Comparison of ENCODE assay signal across 8 cellular contexts in the genomic region with DNA sequence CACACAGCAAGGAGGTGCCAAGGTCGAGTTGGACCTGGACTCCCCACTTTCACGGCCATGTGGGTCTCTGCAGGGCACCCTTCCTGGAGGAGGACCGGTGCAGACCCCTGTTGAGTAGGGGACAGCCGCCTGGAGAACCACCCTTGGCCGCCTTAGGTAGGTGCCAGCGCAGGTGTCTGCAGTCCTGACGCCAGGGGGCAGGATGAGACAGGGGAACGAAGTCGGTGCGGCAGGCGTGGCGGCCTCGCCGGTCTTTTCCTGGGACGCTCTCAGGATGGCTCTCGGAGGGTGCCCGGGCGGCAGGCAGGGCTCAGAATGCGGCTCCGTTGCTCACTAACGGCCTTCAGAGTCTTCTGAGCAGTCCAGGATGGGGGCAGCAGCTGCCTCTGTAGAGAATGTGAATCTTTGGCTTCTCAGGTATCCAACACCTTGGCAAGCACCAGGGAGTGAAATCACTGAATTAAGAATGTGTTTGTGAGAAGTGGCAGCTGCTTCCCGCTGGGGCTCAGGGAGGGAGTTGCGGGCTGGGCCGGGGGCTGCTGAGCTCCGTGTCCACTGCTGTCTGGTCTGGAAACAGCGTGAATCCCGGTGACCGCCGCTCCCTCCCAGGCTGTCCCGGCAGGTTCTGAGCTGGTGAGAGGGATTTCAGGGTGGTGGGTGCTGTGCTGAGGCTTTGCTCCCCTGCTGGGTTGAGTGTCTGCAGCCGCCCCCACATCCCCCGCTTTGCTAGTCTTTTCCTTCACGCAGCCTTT. TPM values are rescaled to one million over a fixed set of nuclear protein-coding genes. Genes with fewer than 3 reads are reported as not detected.
DNase-seq lines count a peak whose midpoint lies in the region; ATAC-seq, FAIRE-seq and TF ChIP-seq lines count a peak whose summit lies in the region.

No MANE protein-coding gene starts in this region.

- intact Hi-C loops in kidney (cut with DNase I), result no loop called here

- ATAC-seq in WTC11, result peak; percentile 93

- peaks cover 5% of the 10 kb centered on the region; the same call in 1 of the 2 replicates for H3K9me3 ChIP-seq in AG04450 (ENCODE audit: control insufficient read depth, insufficient read depth, low read length)
- no peaks in the 10 kb centered on the region for H3K9me3 ChIP-seq in kidney (ENCODE audit: control insufficient read depth in 1 of 2, low read length in 2 of 2)

- no peaks in the 10 kb centered on the region for H3K36me3 ChIP-seq in bronchial epithelial cell (ENCODE audit: control insufficient read depth, insufficient read depth, low read length)
- no peaks in the 10 kb centered on the region for H3K36me3 ChIP-seq in kidney (ENCODE audit: control insufficient read depth in 1 of 2, insufficient read depth in 2 of 2, low read length in 2 of 2)

- peaks cover under 1% of the 10 kb centered on the region; the same call in 1 of the 2 replicates for H3K27me3 Mint-ChIP-seq in WTC11 (ENCODE audit: low read depth)

- no peaks in the 10 kb centered on the region for H3K4me1 Mint-ChIP-seq in WTC11

- H3K36me3 Mint-ChIP-seq in WTC11, result peaks cover 15% of the 10 kb centered on the region

- peak; percentile 63 for TF ChIP-seq CTCF in AG04450 (IDR thresholded peaks at IDR 0.05; ENCODE audit: low read depth, low read length)
- TF ChIP-seq CTCF in WTC11 (IDR thresholded peaks at IDR 0.05), result peak; percentile 67
- peak; percentile 95 for TF ChIP-seq CTCF in bronchial epithelial cell (IDR thresholded peaks at IDR 0.05; ENCODE audit: insufficient read depth, low read length, severe bottlenecking)
- peak; percentile 78 for TF ChIP-seq CTCF in kidney (IDR thresholded peaks at IDR 0.05; ENCODE audit: borderline replicate concordance, extremely low read depth, insufficient read depth)

- H3K4me3 ChIP-seq in AG04450 (ENCODE audit: low read depth, low read length), result no peak overlapping the region
- no peak overlapping the region for H3K4me3 ChIP-seq in bronchial epithelial cell (ENCODE audit: low read depth, low read length)
- no peak overlapping the region for H3K4me3 ChIP-seq in kidney (ENCODE audit: low read length in 2 of 2)

- H3K27ac ChIP-seq in AG04450 (ENCODE audit: low read depth, low read length), result no peak overlapping the region
- H3K27ac ChIP-seq in kidney (ENCODE audit: low read depth in 2 of 2, low read length in 2 of 2), result no peak overlapping the region

- peaks cover 0 to 2% of the 10 kb centered on the region in 2 donors for H3K4me1 ChIP-seq in kidney (ENCODE audit: control insufficient read depth in 1 of 2, insufficient read depth in 1 of 2, low read depth in 1 of 2, low read length in 2 of 2)

- POLR2A ChIA-PET in AG04450 (lab: Yijun Ruan, JAX) (no interaction called here), WTC11 (lab: Charles Lee) (no interaction called here)

- CTCF ChIA-PET in AG04450 (lab: Charles Lee) (no interaction called here), WTC11 (lab: Charles Lee) (no interaction called here)

- no peak for DNase-seq in AG04450 (ENCODE audit: low read depth, low spot score)
- peak; percentile 86 for DNase-seq in GM19239 (ENCODE audit: insufficient read length, low spot score)
- peak; percentile 69 for DNase-seq in NCI-H1694 (lab: John Stamatoyannopoulos, UW)
- DNase-seq in WTC11 (ENCODE audit: low spot score), result peak; percentile 86
- peak; percentile 59 for DNase-seq in bronchial epithelial cell (ENCODE audit: low read depth)
- peak; percentile 90 for DNase-seq in kidney
- peak; percentile 68 for DNase-seq in stimulated activated CD4-positive, alpha-beta T cell treated with anti-CD3 and anti-CD28 coated beads, Interleukin-2, amount 100 ng/mL, for 4 hours (ENCODE audit: low read depth)
- no peak for DNase-seq in foreskin melanocyte

- H3K27me3 ChIP-seq in AG04450 (ENCODE audit: control insufficient read depth, insufficient read depth, low read length) (peaks cover 20% of the 10 kb centered on the region), bronchial epithelial cell (ENCODE audit: control insufficient read depth, insufficient read depth, low read length) (no peaks in the 10 kb centered on the region)

- H3K9ac ChIP-seq in kidney (ENCODE audit: low read length in 2 of 2), result no peak overlapping the region

- no peak overlapping the region for H3K4me3 Mint-ChIP-seq in WTC11

- H3K27ac Mint-ChIP-seq in WTC11, result no peak overlapping the region

- FAIRE-seq in GM19239 (lab: Jason Lieb, UNC) (peak; percentile 64), bronchial epithelial cell (lab: Jason Lieb, UNC) (peak; percentile 36), kidney (lab: Jason Lieb, UNC) (no peak)

- peaks cover 20% of the 10 kb centered on the region for H3K9me3 Mint-ChIP-seq in WTC11

TF ChIP-seq in WTC11, 78 proteins besides CTCF, POLR2A, EP300 and RAD21:
- TF ChIP-seq SMAD4 (CRISPR knock-in tag; IDR thresholded peaks at IDR 0.05) (no peak), ZNF396 (CRISPR knock-in tag; IDR thresholded peaks at IDR 0.05; ENCODE audit: borderline replicate concordance) (no peak)
- TF ChIP-seq, protein P1, sequence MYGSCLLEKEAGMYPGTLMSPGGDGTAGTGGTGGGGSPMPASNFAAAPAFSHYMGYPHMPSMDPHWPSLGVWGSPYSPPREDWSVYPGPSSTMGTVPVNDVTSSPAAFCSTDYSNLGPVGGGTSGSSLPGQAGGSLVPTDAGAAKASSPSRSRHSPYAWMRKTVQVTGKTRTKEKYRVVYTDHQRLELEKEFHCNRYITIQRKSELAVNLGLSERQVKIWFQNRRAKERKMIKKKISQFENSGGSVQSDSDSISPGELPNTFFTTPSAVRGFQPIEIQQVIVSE (CRISPR knock-in tag; IDR thresholded peaks at IDR 0.05; ENCODE audit: borderline replicate concordance), result no peak
TF ChIP-seq in WTC11: peak in this region for 0.

RNA-seq across cellular contexts. Expression of gene C1orf174, which starts 10.9 kb away (rescaled TPM):
- polyA plus RNA-seq in AG04450 (2011; rRNA removed), result 19.4 and 20.7 TPM in 2 replicates
- polyA minus RNA-seq in AG04450 (2011; rRNA and poly(A)+ RNA removed), result 24.4 and 27.2 TPM in 2 replicates
- 24.2 to 25.2 TPM (median 25.1 TPM) in 3 replicates for total RNA-seq in WTC11 (2021)
- total RNA-seq in bronchial epithelial cell, result 36.5 and 45.3 TPM in 2 replicates
- total RNA-seq in kidney, result 16.8 TPM
- polyA plus RNA-seq in kidney (ENCODE audit: insufficient read depth, low read depth, low replicate concordance), result 15.9 TPM

RNA-seq across cellular contexts. Expression of gene DFFB, which starts 53.7 kb away (rescaled TPM):
- polyA plus RNA-seq in AG04450 (2011; rRNA removed) (6.9 TPM in 2 replicates), kidney (ENCODE audit: insufficient read depth, low read depth, low replicate concordance) (5.6 TPM)
- 4.6 and 5.8 TPM in 2 replicates for polyA minus RNA-seq in AG04450 (2011; rRNA and poly(A)+ RNA removed)
- total RNA-seq in WTC11 (2021) (8.5 to 9.2 TPM (median 8.7 TPM) in 3 replicates), bronchial epithelial cell (2.6 and 3.9 TPM in 2 replicates), kidney (8.2 TPM)

RNA-seq across cellular contexts. Expression of gene CEP104, which starts 53.9 kb away (rescaled TPM):
- polyA plus RNA-seq in AG04450 (2011; rRNA removed), result 29.0 and 38.4 TPM in 2 replicates
- polyA minus RNA-seq in AG04450 (2011; rRNA and poly(A)+ RNA removed), result 39.9 and 44.6 TPM in 2 replicates
- total RNA-seq in WTC11 (2021), result 38.0 to 38.8 TPM (median 38.2 TPM) in 3 replicates
- total RNA-seq in bronchial epithelial cell, result 15.3 and 21.5 TPM in 2 replicates
- 51.2 TPM for total RNA-seq in kidney
- polyA plus RNA-seq in kidney (ENCODE audit: insufficient read depth, low read depth, low replicate concordance), result 11.1 TPM

Comparison
In these comparisons a context has a peak if more than half of its experiments do, and no peak if none do; other contexts are left out.
1. DNase-seq: peak in GM19239 (single experiment), NCI-H1694 (single experiment), WTC11 (single experiment), bronchial epithelial cell (single experiment), kidney (single experiment) and stimulated activated CD4-positive, alpha-beta T cell treated with anti-CD3 and anti-CD28 coated beads, Interleukin-2, amount 100 ng/mL, for 4 hours (single experiment); none in AG04450 (single experiment) and foreskin melanocyte (single experiment).
2. Peak in every context shown above with its lines, with median percentiles within 50 percentile points of each other: CTCF ChIP-seq.